11 cellular contexts compared by ENCODE assay signal in genomic region chr6:7728855-7729590, GRCh38. TPM values are rescaled to one million over a fixed set of nuclear protein-coding genes. Genes with fewer than 3 reads are reported as not detected.
DNase-seq lines count a peak whose midpoint lies in the region; ATAC-seq and TF ChIP-seq lines count a peak whose summit lies in the region.
"Had no signal": no experiment of that assay in that cellular context is flagged by ENCODE, and none has a peak within 500 bp of the region (broad histone marks: within the 10 kb centered on the region; RNA-seq: fewer than 3 reads in every experiment).

No MANE protein-coding gene starts in this region.

- H3K4me3 ChIP-seq in heart right ventricle (peak overlapping the region; percentile 40 to 85 (median 64)), adipocyte (ENCODE audit: low read length) (peak overlapping the region; percentile 83), lower lobe of right lung (peak overlapping the region; percentile 77)

- H3K27ac ChIP-seq in heart right ventricle (no peak overlapping the region), lower lobe of right lung (no peak overlapping the region)

- H3K36me3 ChIP-seq in heart right ventricle = no peaks in the 10 kb centered on the region
- no peaks in the 10 kb centered on the region for H3K36me3 ChIP-seq in adipocyte (ENCODE audit: control insufficient read depth, insufficient read depth, low read length, severe bottlenecking)
- no peaks in the 10 kb centered on the region for H3K36me3 ChIP-seq in lower lobe of right lung

- WGBS in heart right ventricle, 2 donors = 30 to 35% methylated on average over 14 of the region's 14 CpGs

- DNase-seq in heart right ventricle (no peak), cardiac septum (ENCODE audit: low spot score) (no peak), adipocyte (ENCODE audit: low read depth) (no peak), lower lobe of right lung (no peak), type B pancreatic cell (ENCODE audit: extremely low spot score, unreplicated experiment) (no peak), NOMO-1 treated with DMSO at 0.1 percent for 48 hours (lab: John Stamatoyannopoulos, UW; ENCODE audit: unreplicated experiment) (no peak), NCI-H1930 (lab: John Stamatoyannopoulos, UW) (no peak)
- DNase-seq in stimulated activated CD4-positive, alpha-beta T cell treated with anti-CD3 and anti-CD28 coated beads, Interleukin-4, amount 100 ng/mL, for 1 hour = no peak
- DNase-seq: NCI-H510A had no signal

- ATAC-seq in heart right ventricle (no peak), lower lobe of right lung (no peak)
- ATAC-seq: esophagus mucosa had no signal

- no peak for TF ChIP-seq CTCF in heart right ventricle (IDR thresholded peaks at IDR 0.05)
- no peak for TF ChIP-seq CTCF in lower lobe of right lung (IDR thresholded peaks at IDR 0.05)
- no peak for TF ChIP-seq CTCF in type B pancreatic cell (conservative IDR thresholded peaks at IDR 0.05)

- peak overlapping the region; percentile 58 for H3K9ac ChIP-seq in adipocyte (ENCODE audit: low read length)

- peak overlapping the region; percentile 85 for H3K4me3 Mint-ChIP-seq in type B pancreatic cell

- peaks cover 3 to 56% (median 35%) of the 10 kb centered on the region in 9 donors for H3K4me1 ChIP-seq in heart right ventricle
- H3K4me1 ChIP-seq in adipocyte (ENCODE audit: control insufficient read depth, insufficient read depth, low read length) = peaks cover 39% of the 10 kb centered on the region
- H3K4me1 ChIP-seq in lower lobe of right lung = peaks cover 39% of the 10 kb centered on the region

- no peak overlapping the region for H3K27ac Mint-ChIP-seq in type B pancreatic cell

- H3K9me3 ChIP-seq in heart right ventricle = no peaks in the 10 kb centered on the region
- H3K9me3 ChIP-seq in adipocyte (ENCODE audit: control insufficient read depth, low read length) = no peaks in the 10 kb centered on the region
- H3K9me3 ChIP-seq in lower lobe of right lung = no peaks in the 10 kb centered on the region

- peaks cover 9% of the 10 kb centered on the region for H3K4me1 Mint-ChIP-seq in type B pancreatic cell (ENCODE audit: unreplicated experiment)

- H3K9me3 Mint-ChIP-seq in type B pancreatic cell = no peaks in the 10 kb centered on the region

- peaks cover 84% of the 10 kb centered on the region for H3K27me3 Mint-ChIP-seq in type B pancreatic cell

- no peaks in the 10 kb centered on the region for H3K36me3 Mint-ChIP-seq in type B pancreatic cell

- H3K27me3 ChIP-seq in heart right ventricle (peaks cover 0 to 97% (median 74%) of the 10 kb centered on the region in 7 donors), adipocyte (replicated peaks; ENCODE audit: control insufficient read depth, insufficient read depth, low read length) (no peaks in the 10 kb centered on the region), lower lobe of right lung (ENCODE audit: low read depth) (peaks cover 38% of the 10 kb centered on the region)

- intact Hi-C loops in heart right ventricle (cut with DNase I) (loop anchor here in 7 of 10 donors (5.0 to 10.0 kb wide), 7 partner anchors 176 to 496 kb away; partner anchors contain the start of gene TXNDC5 (in 2 of the 7)), cardiac septum (cut with DNase I) (no loop called here), lower lobe of right lung (cut with DNase I) (no loop called here)

RNA-seq across cellular contexts. Expression of gene BMP6, which starts 3.1 kb away (rescaled TPM):
- total RNA-seq in heart right ventricle = 1 to 10 TPM; 1.3 to 4.1 (median 2.6) TPM
- polyA plus RNA-seq in heart right ventricle = 1 to 10 TPM in 1 of 2 donors, under 1 TPM in 1; 0.59 to 3.4 TPM
- 2.9 TPM for total RNA-seq in cardiac septum
- 6.6 TPM for total RNA-seq in lower lobe of right lung
- total RNA-seq in type B pancreatic cell (ENCODE audit: low replicate concordance) = 1.5 and 1.8 TPM in 2 replicates
- total RNA-seq: activated CD8-positive, alpha-beta memory T cell treated with anti-CD3 and anti-CD28 coated beads for 36 hours had no signal

Comparison
In these comparisons a context has a peak if more than half of its experiments do, and no peak if none do; other contexts are left out.
1. intact Hi-C loops: an anchor here in heart right ventricle (5.0 to 10.0 kb wide); none called in cardiac septum and lower lobe of right lung.